ENCODE assay signal across 16 cellular contexts in the genomic region with DNA sequence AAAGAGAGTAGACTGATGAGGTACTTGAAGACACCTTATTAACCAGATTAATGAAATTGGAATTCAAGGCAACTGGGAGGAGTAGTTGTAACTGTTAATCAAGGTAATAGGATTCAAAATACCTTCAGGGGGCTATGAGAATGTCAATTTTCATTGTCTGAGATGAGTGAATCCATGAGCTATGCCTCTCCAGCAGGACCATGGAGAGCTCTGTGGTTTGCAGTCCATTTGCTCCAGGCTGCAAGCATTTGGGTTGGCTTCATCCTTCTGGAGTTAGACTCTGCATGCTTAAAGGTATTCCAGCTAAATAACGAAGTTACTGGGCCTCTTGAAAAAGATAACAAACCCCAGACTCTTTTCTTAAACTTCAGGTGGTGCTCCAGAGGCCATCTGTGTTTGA.
DNase-seq lines count a peak whose midpoint lies in the region; ATAC-seq and TF ChIP-seq lines count a peak whose summit lies in the region.
"Had no signal": no experiment of that assay in that cellular context is flagged by ENCODE, and none has a peak within 500 bp of the region (broad histone marks: within the 10 kb centered on the region; RNA-seq: fewer than 3 reads in every experiment).

No MANE protein-coding gene starts in this region.

- no peak overlapping the region for H3K27ac ChIP-seq in GM23248
- H3K27ac ChIP-seq in endodermal cell (ENCODE audit: low read depth, low read length): no peak overlapping the region

- DNase-seq in GM23248: peak; percentile 55
- DNase-seq in endodermal cell: peak; percentile 77
- peak; percentile 71 for DNase-seq in myocyte (ENCODE audit: low read depth)
- no peak for DNase-seq in GM10248 (ENCODE audit: extremely low spot score)
- no peak for DNase-seq in GM19238 (ENCODE audit: insufficient read length, low spot score)
- DNase-seq in hippocampal formation (lab: John Stamatoyannopoulos, UW): no peak
- DNase-seq: activated CD4-positive, alpha-beta T cell treated with anti-CD3 and anti-CD28 coated beads for 36 hours; Caco-2; NCI-H510A treated with DMSO at 0.1 percent for 48 hours; posterior cingulate gyrus; stimulated activated CD4-positive, alpha-beta T cell treated with anti-CD3 and anti-CD28 coated beads, Interleukin-2, amount 100 ng/mL, for 48 hours; stimulated activated naive CD8-positive, alpha-beta T cell treated with anti-CD3 and anti-CD28 coated beads, Interleukin-15, Interleukin-2, amounts not matched to agents 100 U/mL and 50 U/mL, for 24 hours had no signal

- no peak overlapping the region for H3K27ac Mint-ChIP-seq in endodermal cell
- H3K27ac Mint-ChIP-seq: activated CD4-positive, alpha-beta T cell treated with anti-CD3 and anti-CD28 coated beads for 36 hours; activated T-helper 17 cell treated with anti-CD3 and anti-CD28 coated beads, Interleukin-2, amount 50 U/mL, for 72 hours; memory B cell had no signal

- no peaks in the 10 kb centered on the region for H3K79me2 ChIP-seq in GM23248 (ENCODE audit: insufficient read depth)

- H3K36me3 Mint-ChIP-seq in endodermal cell (ENCODE audit: low read depth): no peaks in the 10 kb centered on the region
- H3K36me3 Mint-ChIP-seq: memory B cell had no signal

- no peaks in the 10 kb centered on the region for H4K20me1 ChIP-seq in GM23248 (ENCODE audit: insufficient read depth)

- CTCF ChIA-PET in GM10248 (lab: Yijun Ruan, JAX): no interaction called here

- in situ Hi-C loops in GM23248 (cut with MboI): no loop called here

- H3F3A ChIP-seq in GM23248 (ENCODE audit: insufficient read depth): 0 out of 2 replicates have a peak, but pooled peaks cover 5% of the 10 kb centered on the region

- ATAC-seq in GM21360 (IDR thresholded peaks at IDR 0.05; ENCODE audit: unreplicated experiment): no peak
- ATAC-seq: activated CD4-positive, alpha-beta T cell treated with anti-CD3 and anti-CD28 coated beads for 36 hours; activated T-helper 17 cell treated with anti-CD3 and anti-CD28 coated beads, Interleukin-2, amount 50 U/mL, for 72 hours; stimulated activated naive CD8-positive, alpha-beta T cell treated with anti-CD3 and anti-CD28 coated beads, Interleukin-15, Interleukin-2, amounts not matched to agents 100 U/mL and 50 U/mL, for 24 hours had no signal

- H3K4me1 ChIP-seq in GM23248 (ENCODE audit: insufficient read depth): peaks cover 9% of the 10 kb centered on the region
- no peaks in the 10 kb centered on the region for H3K4me1 ChIP-seq in endodermal cell (ENCODE audit: control insufficient read depth, insufficient read depth, low read length)
- H3K4me1 ChIP-seq: Caco-2 had no signal

- H3K27me3 ChIP-seq in GM23248 (replicated peaks; ENCODE audit: insufficient read depth) (no peaks in the 10 kb centered on the region), endodermal cell (ENCODE audit: control insufficient read depth, insufficient read depth, low read length, poor library complexity, severe bottlenecking) (peaks cover 21% of the 10 kb centered on the region)

- no peaks in the 10 kb centered on the region for H3K4me1 Mint-ChIP-seq in endodermal cell
- H3K4me1 Mint-ChIP-seq: activated CD4-positive, alpha-beta T cell treated with anti-CD3 and anti-CD28 coated beads for 36 hours; activated T-helper 17 cell treated with anti-CD3 and anti-CD28 coated beads, Interleukin-2, amount 50 U/mL, for 72 hours; memory B cell had no signal

- no peaks in the 10 kb centered on the region for H3K9me2 ChIP-seq in GM23248 (ENCODE audit: insufficient read depth)

- H3K9me3 ChIP-seq in GM23248 (ENCODE audit: low read depth) (no peaks in the 10 kb centered on the region), endodermal cell (ENCODE audit: control insufficient read depth, low read length) (no peaks in the 10 kb centered on the region)
- H3K9me3 ChIP-seq: Caco-2 had no signal

- H3K9me3 Mint-ChIP-seq in endodermal cell: no peaks in the 10 kb centered on the region

- H3K36me3 ChIP-seq in GM23248 (ENCODE audit: low read depth): no peaks in the 10 kb centered on the region
- H3K36me3 ChIP-seq in endodermal cell (ENCODE audit: control insufficient read depth, insufficient read depth, low read length): no peaks in the 10 kb centered on the region

- H3K27me3 Mint-ChIP-seq in endodermal cell (ENCODE audit: insufficient read depth): peaks cover 2% of the 10 kb centered on the region
- H3K27me3 Mint-ChIP-seq: activated CD4-positive, alpha-beta T cell treated with anti-CD3 and anti-CD28 coated beads for 36 hours; activated T-helper 17 cell treated with anti-CD3 and anti-CD28 coated beads, Interleukin-2, amount 50 U/mL, for 72 hours; memory B cell had no signal

- H3K9ac ChIP-seq in GM23248 (no peak overlapping the region), endodermal cell (ENCODE audit: extremely low read depth, low read length, poor library complexity, severe bottlenecking) (no peak overlapping the region)

- POLR2A ChIA-PET in GM10248 (lab: Yijun Ruan, JAX): no interaction called here

- no peak overlapping the region for H3K4me3 Mint-ChIP-seq in endodermal cell
- H3K4me3 Mint-ChIP-seq: activated CD4-positive, alpha-beta T cell treated with anti-CD3 and anti-CD28 coated beads for 36 hours; activated T-helper 17 cell treated with anti-CD3 and anti-CD28 coated beads, Interleukin-2, amount 50 U/mL, for 72 hours; memory B cell had no signal

- no peak overlapping the region for H2AFZ ChIP-seq in GM23248

- H3K4me3 ChIP-seq in GM23248 (no peak overlapping the region), endodermal cell (ENCODE audit: low read length) (no peak overlapping the region)

- TF ChIP-seq CTCF in endodermal cell (conservative IDR thresholded peaks at IDR 0.05) (no peak), GM10248 (IDR thresholded peaks at IDR 0.05; ENCODE audit: control extremely low read depth, extremely low read depth, low read depth, missing control alignments) (no peak)

- 0 to 4% methylated on average over 1 of the region's 1 CpG for WGBS in GM23248 (ENCODE audit: low coverage in 1 of 2, low lambda C conversion rate in 2 of 2, missing lambda C conversion rate in 2 of 2), 2 experiments
- 35% methylated on average over 1 of the region's 1 CpG; no CpG with 5 or more reads in 1 of the 2 experiments for WGBS in endodermal cell (ENCODE audit: insufficient coverage in 1 of 2, insufficient read length in 1 of 2), 2 experiments

- H3K4me2 ChIP-seq in GM23248 (ENCODE audit: unreplicated experiment): no peak overlapping the region

TF ChIP-seq in PFSK-1, 5 proteins besides CTCF, POLR2A, EP300 and RAD21:
- TF ChIP-seq, protein P1, sequence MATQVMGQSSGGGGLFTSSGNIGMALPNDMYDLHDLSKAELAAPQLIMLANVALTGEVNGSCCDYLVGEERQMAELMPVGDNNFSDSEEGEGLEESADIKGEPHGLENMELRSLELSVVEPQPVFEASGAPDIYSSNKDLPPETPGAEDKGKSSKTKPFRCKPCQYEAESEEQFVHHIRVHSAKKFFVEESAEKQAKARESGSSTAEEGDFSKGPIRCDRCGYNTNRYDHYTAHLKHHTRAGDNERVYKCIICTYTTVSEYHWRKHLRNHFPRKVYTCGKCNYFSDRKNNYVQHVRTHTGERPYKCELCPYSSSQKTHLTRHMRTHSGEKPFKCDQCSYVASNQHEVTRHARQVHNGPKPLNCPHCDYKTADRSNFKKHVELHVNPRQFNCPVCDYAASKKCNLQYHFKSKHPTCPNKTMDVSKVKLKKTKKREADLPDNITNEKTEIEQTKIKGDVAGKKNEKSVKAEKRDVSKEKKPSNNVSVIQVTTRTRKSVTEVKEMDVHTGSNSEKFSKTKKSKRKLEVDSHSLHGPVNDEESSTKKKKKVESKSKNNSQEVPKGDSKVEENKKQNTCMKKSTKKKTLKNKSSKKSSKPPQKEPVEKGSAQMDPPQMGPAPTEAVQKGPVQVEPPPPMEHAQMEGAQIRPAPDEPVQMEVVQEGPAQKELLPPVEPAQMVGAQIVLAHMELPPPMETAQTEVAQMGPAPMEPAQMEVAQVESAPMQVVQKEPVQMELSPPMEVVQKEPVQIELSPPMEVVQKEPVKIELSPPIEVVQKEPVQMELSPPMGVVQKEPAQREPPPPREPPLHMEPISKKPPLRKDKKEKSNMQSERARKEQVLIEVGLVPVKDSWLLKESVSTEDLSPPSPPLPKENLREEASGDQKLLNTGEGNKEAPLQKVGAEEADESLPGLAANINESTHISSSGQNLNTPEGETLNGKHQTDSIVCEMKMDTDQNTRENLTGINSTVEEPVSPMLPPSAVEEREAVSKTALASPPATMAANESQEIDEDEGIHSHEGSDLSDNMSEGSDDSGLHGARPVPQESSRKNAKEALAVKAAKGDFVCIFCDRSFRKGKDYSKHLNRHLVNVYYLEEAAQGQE (IDR thresholded peaks at IDR 0.05; ENCODE audit: insufficient read depth in 1 of 2, low read depth in 2 of 2, low read length in 2 of 2): peak; percentile 68 to 92; a peak in 3 of 4 replicates
- no peak for TF ChIP-seq TAF1 (IDR thresholded peaks at IDR 0.05; ENCODE audit: borderline replicate concordance, insufficient read depth, low read length)

Comparison
In these comparisons a context has a peak if more than half of its experiments do, and no peak if none do; other contexts are left out.
1. DNase-seq: peak in GM23248 (single experiment), endodermal cell (single experiment) and myocyte (single experiment); none in GM10248 (single experiment), GM19238 (single experiment) and hippocampal formation (0 of 2).